Comparison of ENCODE assay signal across 8 cellular contexts in the genomic region with DNA sequence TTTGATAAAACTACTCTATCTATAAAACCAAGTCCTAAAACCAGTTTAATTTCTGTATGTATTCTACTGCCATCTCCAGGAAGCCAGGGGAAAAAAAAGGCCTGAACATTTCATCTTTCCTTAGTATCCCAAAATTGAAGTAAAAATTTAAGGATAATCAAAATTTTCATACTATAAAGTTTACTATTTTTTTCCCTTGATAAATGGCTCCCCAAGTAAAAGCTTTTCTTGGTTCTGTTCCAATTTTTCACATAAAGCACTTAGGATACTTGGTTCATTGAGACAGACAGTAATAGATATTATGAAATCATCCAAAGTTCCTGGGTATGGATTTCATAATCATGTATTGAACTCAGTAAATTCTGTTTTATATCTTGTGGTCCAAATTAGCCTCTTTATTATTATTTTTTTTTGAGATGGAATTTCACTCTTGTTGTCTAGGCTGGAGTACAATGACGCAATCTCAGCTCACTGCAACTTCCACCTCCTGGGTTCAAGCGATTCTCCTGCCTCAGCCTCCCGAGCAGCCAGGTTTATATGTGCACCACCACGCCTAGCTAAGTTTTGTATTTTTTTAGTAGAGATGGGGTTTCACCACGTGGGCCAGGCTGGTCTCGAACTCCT. TPM values are rescaled to one million over a fixed set of nuclear protein-coding genes. Genes with fewer than 3 reads are reported as not detected.
A peak's percentile ranks its signal among the peaks of the same experiment; 100 is the strongest.
DNase-seq lines count a peak whose midpoint lies in the region; ATAC-seq, FAIRE-seq and TF ChIP-seq lines count a peak whose summit lies in the region.

No MANE protein-coding gene starts in this region.

- no peak overlapping the region for H3K4me3 Mint-ChIP-seq in activated naive CD4-positive, alpha-beta T cell treated with anti-CD3 and anti-CD28 coated beads, Interleukin-2, amount 10 ng/mL, durations not matched to agents 7 days and 5 days
- H3K4me3 Mint-ChIP-seq in activated T-cell treated with anti-CD3 and anti-CD28 coated beads, Interleukin-2, amount 50 U/mL, for 72 hours: no peak overlapping the region
- H3K4me3 Mint-ChIP-seq in activated T-helper 17 cell treated with anti-CD3 and anti-CD28 coated beads, Interleukin-2, amount 50 U/mL, for 72 hours: no peak overlapping the region

- peak; percentile 47 to 51 (median 49); a peak in 4 of 6 replicates for TF ChIP-seq CTCF in HCT116 (IDR thresholded peaks at IDR 0.05 in 2 of 3, conservative IDR thresholded peaks at IDR 0.05 in 1 of 3; ENCODE audit: borderline replicate concordance in 1 of 3, insufficient read depth in 1 of 3, low read depth in 2 of 3, low read length in 2 of 3)

- H3K27me3 Mint-ChIP-seq in activated naive CD4-positive, alpha-beta T cell treated with anti-CD3 and anti-CD28 coated beads, Interleukin-2, amount 10 ng/mL, durations not matched to agents 7 days and 5 days: no peaks in the 10 kb centered on the region
- no peaks in the 10 kb centered on the region for H3K27me3 Mint-ChIP-seq in activated T-cell treated with anti-CD3 and anti-CD28 coated beads, Interleukin-2, amount 50 U/mL, for 72 hours (ENCODE audit: low read depth)
- H3K27me3 Mint-ChIP-seq in activated T-helper 17 cell treated with anti-CD3 and anti-CD28 coated beads, Interleukin-2, amount 50 U/mL, for 72 hours: no peaks in the 10 kb centered on the region

- H4K20me1 ChIP-seq in HCT116 (ENCODE audit: insufficient read depth): no peaks in the 10 kb centered on the region

- intact Hi-C loops in HCT116 (cut with micrococcal nuclease): loop anchor here (2.0 kb wide), 1 partner anchor 86 kb away; no protein-coding TSS in a partner anchor

- H2AFZ ChIP-seq in HCT116 (ENCODE audit: low read depth, low read length, poor library complexity, severe bottlenecking): no peak overlapping the region

- H3K9me2 ChIP-seq in HCT116 (ENCODE audit: insufficient read depth): no peaks in the 10 kb centered on the region

- peaks cover 0 to 8% of the 10 kb centered on the region in 2 experiments; a peak in 3 of 4 replicates for H3K36me3 ChIP-seq in HCT116 (ENCODE audit: control insufficient read depth in 1 of 2, insufficient read depth in 2 of 2, low read length in 2 of 2)
- H3K36me3 ChIP-seq in effector memory CD4-positive, alpha-beta T cell (ENCODE audit: control insufficient read depth, insufficient read depth, low read length): peaks cover 11% of the 10 kb centered on the region

- no peaks in the 10 kb centered on the region for H3K9me3 Mint-ChIP-seq in activated naive CD4-positive, alpha-beta T cell treated with anti-CD3 and anti-CD28 coated beads, Interleukin-2, amount 10 ng/mL, durations not matched to agents 7 days and 5 days
- H3K9me3 Mint-ChIP-seq in activated T-cell treated with anti-CD3 and anti-CD28 coated beads, Interleukin-2, amount 50 U/mL, for 72 hours: no peaks in the 10 kb centered on the region
- no peaks in the 10 kb centered on the region for H3K9me3 Mint-ChIP-seq in activated T-helper 17 cell treated with anti-CD3 and anti-CD28 coated beads, Interleukin-2, amount 50 U/mL, for 72 hours

- H3K9ac ChIP-seq in HCT116 (ENCODE audit: low read length): no peak overlapping the region

- TF ChIP-seq POLR2A in HCT116 (IDR thresholded peaks at IDR 0.05; ENCODE audit: borderline replicate concordance, extremely low read depth, insufficient read depth, insufficient read length): no peak

- H3K27ac Mint-ChIP-seq in activated naive CD4-positive, alpha-beta T cell treated with anti-CD3 and anti-CD28 coated beads, Interleukin-2, amount 10 ng/mL, durations not matched to agents 7 days and 5 days: no peak overlapping the region
- no peak overlapping the region for H3K27ac Mint-ChIP-seq in activated T-cell treated with anti-CD3 and anti-CD28 coated beads, Interleukin-2, amount 50 U/mL, for 72 hours
- no peak overlapping the region for H3K27ac Mint-ChIP-seq in activated T-helper 17 cell treated with anti-CD3 and anti-CD28 coated beads, Interleukin-2, amount 50 U/mL, for 72 hours

- H3K4me2 ChIP-seq in HCT116 (ENCODE audit: low read length): no peak overlapping the region

- no peaks in the 10 kb centered on the region for H3K27me3 ChIP-seq in HCT116 (ENCODE audit: insufficient read depth, low read length)
- H3K27me3 ChIP-seq in effector memory CD4-positive, alpha-beta T cell (replicated peaks; ENCODE audit: control insufficient read depth, insufficient read depth, low read length, poor library complexity, severe bottlenecking): no peaks in the 10 kb centered on the region

- peak; percentile 69 for TF ChIP-seq RAD21 in HCT116 (IDR thresholded peaks at IDR 0.05; ENCODE audit: low read depth)

- BruUV-seq in HCT116 (replicated peaks; lab: Mats Ljungman, UMichigan): no TSS peak

- POLR2A ChIA-PET in HCT116 (lab: Charles Lee): interaction anchor here (1.0 to 1.7 kb wide), 2 partner anchors 46 to 48 kb away, joined by 3 to 5 read pairs; a partner anchor contains a TSS

- peak; percentile 99 for FAIRE-seq in A204.1 (lab: Jason Lieb, UNC)

- H3K27ac ChIP-seq in HCT116 (ENCODE audit: low read depth, low read length): no peak overlapping the region
- no peak overlapping the region for H3K27ac ChIP-seq in effector memory CD4-positive, alpha-beta T cell (ENCODE audit: insufficient read depth, low read length, poor library complexity, severe bottlenecking)

- H3K4me1 ChIP-seq in HCT116 (ENCODE audit: control insufficient read depth in 1 of 2, insufficient read depth in 2 of 2, low read length in 2 of 2): no peaks in the 10 kb centered on the region
- no peaks in the 10 kb centered on the region for H3K4me1 ChIP-seq in effector memory CD4-positive, alpha-beta T cell (ENCODE audit: control insufficient read depth, insufficient read depth, low read length, poor library complexity, severe bottlenecking)

- CTCF ChIA-PET in HCT116 (lab: Charles Lee): interaction anchor here (0.6 to 3.1 kb wide), 6 partner anchors 38 to 118 kb away, joined by 3 to 14 read pairs (median 3); no protein-coding TSS in a partner anchor
- CTCF ChIA-PET in activated naive CD4-positive, alpha-beta T cell treated with anti-CD3 and anti-CD28 coated beads, Interleukin-2, amount 10 ng/mL, durations not matched to agents 7 days and 5 days (lab: Charles Lee): interaction anchor here (0.7 to 3.1 kb wide), 3 partner anchors 76 to 266 kb away, joined by 3 to 30 read pairs (median 3); no protein-coding TSS in a partner anchor

- H3K36me3 Mint-ChIP-seq in activated naive CD4-positive, alpha-beta T cell treated with anti-CD3 and anti-CD28 coated beads, Interleukin-2, amount 10 ng/mL, durations not matched to agents 7 days and 5 days: peaks cover 25% of the 10 kb centered on the region
- H3K36me3 Mint-ChIP-seq in activated T-cell treated with anti-CD3 and anti-CD28 coated beads, Interleukin-2, amount 50 U/mL, for 72 hours (ENCODE audit: insufficient read depth in 2 of 2): peaks cover 3 to 11% of the 10 kb centered on the region in 2 donors
- H3K36me3 Mint-ChIP-seq in activated T-helper 17 cell treated with anti-CD3 and anti-CD28 coated beads, Interleukin-2, amount 50 U/mL, for 72 hours (ENCODE audit: low read depth): peaks cover 71% of the 10 kb centered on the region

- H3K79me2 ChIP-seq in HCT116 (ENCODE audit: insufficient read depth, low read length): no peaks in the 10 kb centered on the region

- DNase-seq in HCT116 (ENCODE audit: low read depth, low spot score) (no peak), amniotic epithelial cell (ENCODE audit: low read depth) (peak; percentile 61), left kidney (ENCODE audit: low read depth, low spot score) (peak; percentile 15)
- DNase-seq in activated naive CD4-positive, alpha-beta T cell treated with anti-CD3 and anti-CD28 coated beads, Interleukin-2, amount 10 ng/mL, durations not matched to agents 7 days and 5 days: no peak
- no peak for DNase-seq in effector memory CD4-positive, alpha-beta T cell
- DNase-seq in activated T-cell treated with anti-CD3 and anti-CD28 coated beads, Interleukin-2, amount 50 U/mL, for 72 hours: no peak

- peaks cover 4% of the 10 kb centered on the region for H3K4me1 Mint-ChIP-seq in activated naive CD4-positive, alpha-beta T cell treated with anti-CD3 and anti-CD28 coated beads, Interleukin-2, amount 10 ng/mL, durations not matched to agents 7 days and 5 days
- no peaks in the 10 kb centered on the region for H3K4me1 Mint-ChIP-seq in activated T-cell treated with anti-CD3 and anti-CD28 coated beads, Interleukin-2, amount 50 U/mL, for 72 hours (ENCODE audit: low read depth)
- H3K4me1 Mint-ChIP-seq in activated T-helper 17 cell treated with anti-CD3 and anti-CD28 coated beads, Interleukin-2, amount 50 U/mL, for 72 hours: peaks cover 3% of the 10 kb centered on the region

- no peak for ATAC-seq in HCT116
- no peak for ATAC-seq in activated T-cell treated with anti-CD3 and anti-CD28 coated beads, Interleukin-2, amount 50 U/mL, for 72 hours (replicated peaks in 1 of 2)
- no peak for ATAC-seq in activated T-helper 17 cell treated with anti-CD3 and anti-CD28 coated beads, Interleukin-2, amount 50 U/mL, for 72 hours (replicated peaks)

- no peak overlapping the region for H3K4me3 ChIP-seq in HCT116 (replicated peaks in 1 of 2; ENCODE audit: low read depth in 1 of 2, low read length in 2 of 2)
- no peak overlapping the region for H3K4me3 ChIP-seq in effector memory CD4-positive, alpha-beta T cell (ENCODE audit: insufficient read depth, low read depth, low read length, poor library complexity, severe bottlenecking)

- RAD21 ChIA-PET in HCT116 (lab: Charles Lee; ENCODE audit: low non-redundant PET in 1 of 2, low total read pairs in 2 of 2, uncharacterized antibody in 2 of 2, unreplicated experiment in 2 of 2): interaction anchor here in 1 of 2 experiments (1.4 kb wide), 1 partner anchor 85 kb away, joined by 5 read pairs; no protein-coding TSS in a partner anchor

- no peaks in the 10 kb centered on the region for H3K9me3 ChIP-seq in HCT116 (ENCODE audit: control insufficient read depth in 1 of 2, insufficient read depth in 1 of 2, low read depth in 1 of 2, low read length in 2 of 2)
- no peaks in the 10 kb centered on the region for H3K9me3 ChIP-seq in effector memory CD4-positive, alpha-beta T cell (ENCODE audit: control insufficient read depth, low read length)

TF ChIP-seq in HCT116, 20 proteins besides CTCF, POLR2A, EP300 and RAD21:
- TF ChIP-seq POLR2AphosphoS5 (IDR thresholded peaks at IDR 0.05; ENCODE audit: low read depth, low read length) (no peak), YY1 (IDR thresholded peaks at IDR 0.05; ENCODE audit: extremely low read depth, insufficient replicate concordance, low read depth, low read length) (no peak)
TF ChIP-seq in HCT116: peak in this region for 0.

RNA-seq across cellular contexts. Expression of a gene that starts 34.5 kb away (rescaled TPM):
- 62.8 TPM for total RNA-seq in HCT116 (2021; ENCODE audit: unreplicated experiment)
- 18.3 and 21.9 TPM in 2 replicates for polyA plus RNA-seq in HCT116 (2012)
- 10 to 100 TPM; 81.5 to 91.7 TPM for total RNA-seq in activated T-cell treated with anti-CD3 and anti-CD28 coated beads, Interleukin-2, amount 50 U/mL, for 72 hours
- 10 to 100 TPM; 46.0 to 69.3 TPM for total RNA-seq in activated T-helper 17 cell treated with anti-CD3 and anti-CD28 coated beads, Interleukin-2, amount 50 U/mL, for 72 hours

RNA-seq across cellular contexts. Expression of a gene that starts 46.6 kb away (rescaled TPM):
- 1,298 TPM for total RNA-seq in HCT116 (2021; ENCODE audit: unreplicated experiment)
- 1,797 and 1,965 TPM in 2 replicates for polyA plus RNA-seq in HCT116 (2012)
- 10 to 100 TPM; 58.2 to 89.3 TPM for total RNA-seq in activated T-cell treated with anti-CD3 and anti-CD28 coated beads, Interleukin-2, amount 50 U/mL, for 72 hours
- 100 to 1,000 TPM; 120 to 420 TPM for total RNA-seq in activated T-helper 17 cell treated with anti-CD3 and anti-CD28 coated beads, Interleukin-2, amount 50 U/mL, for 72 hours

Comparison
In these comparisons a context has a peak if more than half of its experiments do, and no peak if none do; other contexts are left out.
1. DNase-seq: peak in amniotic epithelial cell (single experiment) and left kidney (single experiment); none in HCT116 (single experiment), activated naive CD4-positive, alpha-beta T cell treated with anti-CD3 and anti-CD28 coated beads, Interleukin-2, amount 10 ng/mL, durations not matched to agents 7 days and 5 days (single experiment), effector memory CD4-positive, alpha-beta T cell (0 of 3) and activated T-cell treated with anti-CD3 and anti-CD28 coated beads, Interleukin-2, amount 50 U/mL, for 72 hours (0 of 2).